ENCODE assay signal across 9 cellular contexts in the genomic region with DNA sequence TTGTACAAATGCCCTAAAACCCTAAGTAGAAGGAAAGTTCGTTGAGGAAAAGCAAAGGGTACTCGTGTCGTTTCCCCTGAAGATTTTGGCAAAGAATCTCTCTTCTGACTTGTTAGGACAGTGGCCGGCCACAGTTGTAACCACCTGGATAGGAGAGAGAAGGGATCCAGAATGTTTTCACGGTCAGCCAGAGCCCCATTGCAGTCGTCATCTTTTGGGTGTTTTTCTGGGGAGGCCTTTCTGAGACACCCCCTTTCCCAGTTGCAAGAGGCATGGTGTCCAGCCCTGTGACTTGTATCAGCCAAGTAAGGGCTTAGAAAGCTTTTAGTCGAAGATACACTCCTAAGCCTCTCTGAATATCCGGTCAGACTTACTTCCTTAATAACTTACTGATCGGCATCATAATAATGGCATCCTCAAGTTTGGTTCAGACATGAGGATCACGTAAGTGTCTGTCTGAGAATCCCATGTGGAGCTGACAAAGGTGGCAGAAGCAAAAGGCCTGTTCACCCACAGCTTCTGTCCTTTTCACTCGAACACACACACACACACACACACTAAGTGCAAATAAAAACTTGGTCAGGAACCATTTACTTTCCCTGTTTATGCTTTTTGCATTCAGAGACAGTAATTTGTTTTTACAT.
DNase-seq lines count a peak whose midpoint lies in the region; TF ChIP-seq lines count a peak whose summit lies in the region.
"Had no signal": no experiment of that assay in that cellular context is flagged by ENCODE, and none has a peak within 500 bp of the region (broad histone marks: within the 10 kb centered on the region; RNA-seq: fewer than 3 reads in every experiment).

No MANE protein-coding gene starts in this region.

- intact Hi-C loops in sigmoid colon (cut with DNase I) = loop anchor here (5.0 to 10.0 kb wide), 2 partner anchors 341 to 654 kb away; no protein-coding TSS in a partner anchor

- H3K4me1 ChIP-seq in sigmoid colon = peaks cover 0 to 25% (median 12%) of the 10 kb centered on the region in 4 donors

- no peak for TF ChIP-seq EP300 in sigmoid colon (IDR thresholded peaks at IDR 0.05)

- 7 to 42% methylated on average over 11 of the region's 11 CpGs for WGBS in sigmoid colon, 2 donors

- no peaks in the 10 kb centered on the region for H3K36me3 ChIP-seq in sigmoid colon

- H3K27me3 ChIP-seq in sigmoid colon = peaks cover 0 to 11% (median 0%) of the 10 kb centered on the region in 3 donors

- no peak for TF ChIP-seq POLR2A in sigmoid colon (IDR thresholded peaks at IDR 0.05)

- H3K9me3 ChIP-seq in sigmoid colon = no peaks in the 10 kb centered on the region

- H3K4me3 ChIP-seq in sigmoid colon = peak overlapping the region; percentile 47 to 80 (median 68)

- no peak for TF ChIP-seq CTCF in sigmoid colon (IDR thresholded peaks at IDR 0.05)

- H3K27ac ChIP-seq in sigmoid colon = peak overlapping the region in 1 of 4 donors; percentile 82
- H3K27ac ChIP-seq: 22Rv1 had no signal

- DNase-seq in DMS153 (lab: John Stamatoyannopoulos, UW) (peak; percentile 13), DMS153 treated with DMSO at 0.1 percent for 48 hours (lab: John Stamatoyannopoulos, UW; ENCODE audit: unreplicated experiment) (no peak), NCI-H82 (lab: John Stamatoyannopoulos, UW) (peak; percentile 76), fibroblast of gingiva (ENCODE audit: low read depth) (peak; percentile 32), sigmoid colon (no peak), T-helper 9 cell (no peak), ecto neural progenitor cell (ENCODE audit: low spot score) (no peak)
- DNase-seq in stimulated activated CD4-positive, alpha-beta T cell treated with anti-CD3 and anti-CD28 coated beads, Interleukin-2, amount 100 ng/mL, for 24 hours = no peak

Comparison
In these comparisons a context has a peak if more than half of its experiments do, and no peak if none do; other contexts are left out.
1. DNase-seq: peak in DMS153 (single experiment), NCI-H82 (single experiment) and fibroblast of gingiva (single experiment); none in DMS153 treated with DMSO at 0.1 percent for 48 hours (single experiment), sigmoid colon (single experiment), stimulated activated CD4-positive, alpha-beta T cell treated with anti-CD3 and anti-CD28 coated beads, Interleukin-2, amount 100 ng/mL, for 24 hours (0 of 2), T-helper 9 cell (single experiment) and ecto neural progenitor cell (single experiment).